In genomic region chr14:20866194-20866593, GRCh38 we compare ENCODE assay signal across 35 cellular contexts. TPM values are rescaled to one million over a fixed set of nuclear protein-coding genes. Genes with fewer than 3 reads are reported as not detected.
"Had no signal": no experiment of that assay in that cellular context is flagged by ENCODE, and none has a peak within 500 bp of the region (broad histone marks: within the 10 kb centered on the region; RNA-seq: fewer than 3 reads in every experiment).

No MANE protein-coding gene starts in this region.

- FAIRE-seq: astrocyte, bronchial epithelial cell had no signal

- H3K36me3 ChIP-seq: adrenal gland, ascending aorta, brain microvascular endothelial cell, breast epithelium, cardiac muscle cell had no signal

- H3K27me3 ChIP-seq: adrenal gland, ascending aorta, body of pancreas, brain microvascular endothelial cell had no signal

- H3K9me3 ChIP-seq: adrenal gland, ascending aorta, body of pancreas, breast epithelium had no signal

- ATAC-seq: activated naive CD4-positive, alpha-beta T cell treated with anti-CD3 and anti-CD28 coated beads, Interleukin-2, amount 50 U/mL, for 72 hours; activated naive CD8-positive, alpha-beta T cell treated with anti-CD3 and anti-CD28 coated beads, Interleukin-2, amount 50 U/mL, for 24 hours; activated T-cell treated with anti-CD3 and anti-CD28 coated beads, Interleukin-2, amount 50 U/mL, for 4 hours; activated T-cell treated with anti-CD3 and anti-CD28 coated beads, Interleukin-2, amount 50 U/mL, for 72 hours; activated T-helper 17 cell treated with anti-CD3 and anti-CD28 coated beads, Interleukin-2, amount 50 U/mL, for 72 hours; body of pancreas had no signal

- H3K4me1 ChIP-seq: adrenal gland, ascending aorta, body of pancreas, breast epithelium had no signal

- H3K4me3 ChIP-seq: adrenal gland, ascending aorta, body of pancreas, breast epithelium, cardiac muscle cell had no signal

- DNase-seq: activated effector memory CD4-positive, alpha-beta T cell treated with anti-CD3 and anti-CD28 coated beads, Interleukin-2, amount 50 U/mL, for 16 hours; activated effector memory CD4-positive, alpha-beta T cell treated with Interleukin-2 at 50 U/mL for 16 hours; activated gamma-delta T cell; activated gamma-delta T cell treated with Interleukin-2 at 50 U/mL for 16 hours; activated naive CD4-positive, alpha-beta T cell; activated naive CD4-positive, alpha-beta T cell treated with anti-CD3 and anti-CD28 coated beads, Interleukin-2, amount 10 ng/mL, durations not matched to agents 7 days and 5 days; activated naive CD4-positive, alpha-beta T cell treated with anti-CD3 and anti-CD28 coated beads, Interleukin-2, amount 50 U/mL, for 16 hours; activated naive CD4-positive, alpha-beta T cell treated with Interleukin-2 at 50 U/mL for 16 hours; activated naive CD8-positive, alpha-beta T cell treated with anti-CD3 and anti-CD28 coated beads for 36 hours; activated naive CD8-positive, alpha-beta T cell treated with anti-CD3 and anti-CD28 coated beads, Interleukin-2, amount 10 ng/mL, durations not matched to agents 7 days and 5 days; activated naive CD8-positive, alpha-beta T cell treated with anti-CD3 and anti-CD28 coated beads, Interleukin-2, amount 50 U/mL, for 24 hours; activated T-cell treated with anti-CD3 and anti-CD28 coated beads, Interleukin-2, amount 50 U/mL, for 24 hours; activated T-cell treated with anti-CD3 and anti-CD28 coated beads, Interleukin-2, amount 50 U/mL, for 4 hours; activated T-cell treated with anti-CD3 and anti-CD28 coated beads, Interleukin-2, amount 50 U/mL, for 48 hours; activated T-cell treated with anti-CD3 and anti-CD28 coated beads, Interleukin-2, amount 50 U/mL, for 72 hours; adrenal gland; amniotic stem cell; aorta; central memory CD4-positive, alpha-beta T cell; cerebellar nuclear complex had no signal

- H3K27ac ChIP-seq: adrenal gland, ascending aorta, body of pancreas, brain microvascular endothelial cell, breast epithelium, cardiac muscle cell had no signal

RNA-seq across cellular contexts. Expression of gene RNASE3, which starts 25.0 kb away (rescaled TPM):
- total RNA-seq: activated naive CD4-positive, alpha-beta T cell treated with anti-CD3 and anti-CD28 coated beads for 36 hours; activated naive CD4-positive, alpha-beta T cell treated with anti-CD3 and anti-CD28 coated beads, Interleukin-2, amount 50 U/mL, for 72 hours; activated naive CD8-positive, alpha-beta T cell treated with anti-CD3 and anti-CD28 coated beads for 36 hours; activated naive CD8-positive, alpha-beta T cell treated with anti-CD3 and anti-CD28 coated beads, Interleukin-2, amount 10 ng/mL, durations not matched to agents 7 days and 5 days; activated T-cell treated with anti-CD3 and anti-CD28 coated beads, Interleukin-2, amount 50 U/mL, for 4 hours; activated T-cell treated with anti-CD3 and anti-CD28 coated beads, Interleukin-2, amount 50 U/mL, for 72 hours; activated T-helper 1 cell treated with anti-CD3 and anti-CD28 coated beads, Interleukin-12 subunit alpha, Interleukin-12 subunit beta, Interleukin-2, Interleukin-4 antibody, amounts not matched to agents 30 ng/mL and 10 ng/mL and 1 ng/mL, durations not matched to agents 14 hours and 24 hours and 36 hours; activated T-helper 17 cell treated with anti-CD3 and anti-CD28 coated beads, Interleukin-2, amount 50 U/mL, for 72 hours; activated T-helper 2 cell treated with anti-CD3 and anti-CD28 coated beads, Interferon-gamma antibody, Interleukin-2, Interleukin-4, amounts not matched to agents 10 μg/mL and 5 μg/mL and 100 μg/mL, durations not matched to agents 14 hours and 24 hours and 36 hours; ascending aorta; astrocyte; body of pancreas; breast epithelium; bronchial epithelial cell; cardiac muscle cell; cardiac septum; cerebellum; chondrocyte had no signal
- polyA plus RNA-seq: aorta, cardiac muscle cell had no signal
